In genomic region chr9:121607434-121608248, GRCh38 we compare ENCODE assay signal across 11 cellular contexts. TPM values are rescaled to one million over a fixed set of nuclear protein-coding genes. Genes with fewer than 3 reads are reported as not detected.
A peak's percentile ranks its signal among the peaks of the same experiment; 100 is the strongest.
DNase-seq lines count a peak whose midpoint lies in the region; ATAC-seq, FAIRE-seq and TF ChIP-seq lines count a peak whose summit lies in the region.
"Had no signal": no experiment of that assay in that cellular context is flagged by ENCODE, and none has a peak within 500 bp of the region (broad histone marks: within the 10 kb centered on the region; RNA-seq: fewer than 3 reads in every experiment).

No MANE protein-coding gene starts in this region.

- H3K27me3 ChIP-seq in lower lobe of right lung (ENCODE audit: low read depth) (no peaks in the 10 kb centered on the region), ovary (no peaks in the 10 kb centered on the region)

- no peak for FAIRE-seq in GM12892 (lab: Jason Lieb, UNC)

- intact Hi-C loops in lower lobe of right lung (cut with DNase I), result no loop called here
- intact Hi-C loops in ovary (cut with DNase I), result loop anchor here in 1 of 4 donors (10.0 kb wide), 1 partner anchor 53 kb away; no protein-coding TSS in a partner anchor

- no peak for TF ChIP-seq EP300 in ovary (IDR thresholded peaks at IDR 0.05)

- no peak for TF ChIP-seq CTCF in AG04449 (IDR thresholded peaks at IDR 0.05; ENCODE audit: insufficient read depth, low read length, missing control alignments)
- no peak for TF ChIP-seq CTCF in cardiac fibroblast (IDR thresholded peaks at IDR 0.05; ENCODE audit: low read depth, low read length)
- no peak for TF ChIP-seq CTCF in lower lobe of right lung (IDR thresholded peaks at IDR 0.05)
- no peak for TF ChIP-seq CTCF in ovary (IDR thresholded peaks at IDR 0.05)

- TF ChIP-seq POLR2A in GM12892 (IDR thresholded peaks at IDR 0.05; ENCODE audit: low read depth, low read length) (no peak), ovary (IDR thresholded peaks at IDR 0.05) (no peak)

- H3K27ac ChIP-seq in lower lobe of right lung, result peak overlapping the region; percentile 24
- no peak overlapping the region for H3K27ac ChIP-seq in ovary
- H3K27ac ChIP-seq: SK-N-MC had no signal

- DNase-seq in AG04449 (ENCODE audit: low read depth, low spot score) (peak; percentile 37), LHCN-M2 (ENCODE audit: low read depth) (peak; percentile 21), cardiac fibroblast (ENCODE audit: low read depth in 2 of 2) (peak; percentile 28 to 49), lower lobe of right lung (no peak), GM12892 (ENCODE audit: insufficient read length) (no peak), ovary (no peak), cerebellar nuclear complex (lab: John Stamatoyannopoulos, UW) (no peak)
- DNase-seq: CD8-positive, alpha-beta T cell; stimulated activated naive CD8-positive, alpha-beta T cell treated with anti-CD3 and anti-CD28 coated beads, Interleukin-15, Interleukin-2, amounts not matched to agents 100 U/mL and 50 U/mL, for 24 hours had no signal

- H3K4me3 ChIP-seq in AG04449 (ENCODE audit: low read depth, low read length) (peak overlapping the region; percentile 12; the same call in 1 of the 2 replicates), cardiac fibroblast (replicated peaks in 1 of 2; ENCODE audit: low read depth in 2 of 2, low read length in 2 of 2) (no peak overlapping the region), lower lobe of right lung (no peak overlapping the region), ovary (no peak overlapping the region)
- H3K4me3 ChIP-seq: SK-N-MC had no signal

- H3K9me3 ChIP-seq in lower lobe of right lung, result no peaks in the 10 kb centered on the region
- no peaks in the 10 kb centered on the region for H3K9me3 ChIP-seq in ovary

- WGBS in ovary, 3 donors, result 63 to 78% (median 74%) methylated on average over 13 of the region's 13 CpGs

- H3K4me1 ChIP-seq in lower lobe of right lung (peaks cover 44% of the 10 kb centered on the region), ovary (ENCODE audit: insufficient read depth) (peaks cover 2% of the 10 kb centered on the region)

- CTCF ChIA-PET in AG04449 (lab: Yijun Ruan, JAX), result interaction anchor here (1.0 to 1.6 kb wide), 3 partner anchors 9 to 61 kb away, joined by 3 to 5 read pairs (median 3); no protein-coding TSS in a partner anchor

- ATAC-seq in lower lobe of right lung, result no peak
- no peak for ATAC-seq in GM21447 (IDR thresholded peaks at IDR 0.05; ENCODE audit: unreplicated experiment)
- ATAC-seq: CD8-positive, alpha-beta T cell; stimulated activated naive CD8-positive, alpha-beta T cell treated with anti-CD3 and anti-CD28 coated beads, Interleukin-15, Interleukin-2, amounts not matched to agents 100 U/mL and 50 U/mL, for 24 hours had no signal

- no peaks in the 10 kb centered on the region for H3K36me3 ChIP-seq in lower lobe of right lung
- H3K36me3 ChIP-seq in ovary, result no peaks in the 10 kb centered on the region

- POLR2A ChIA-PET in AG04449 (lab: Yijun Ruan, JAX), result no interaction called here

RNA-seq across cellular contexts. Expression of gene DAB2IP, which starts 43.8 kb away (rescaled TPM):
- 4.0 and 4.4 TPM in 2 replicates for total RNA-seq in LHCN-M2 (2014; rRNA removed)
- polyA plus RNA-seq in LHCN-M2 (2012), result 3.9 TPM
- total RNA-seq in lower lobe of right lung, result 54.1 TPM
- 0.13 TPM for polyA plus RNA-seq in GM12892 (2012; ENCODE audit: missing spikeins)
- total RNA-seq in ovary, result 10 to 100 TPM; 24.3 to 95.0 (median 78.7) TPM
- polyA plus RNA-seq in ovary, result 10 to 100 TPM in 1 of 2 donors, 1 to 10 TPM in 1; 9.3 to 29.3 TPM

Comparison
In these comparisons a context has a peak if more than half of its experiments do, and no peak if none do; other contexts are left out.
1. DNase-seq: peak in AG04449 (single experiment), LHCN-M2 (single experiment) and cardiac fibroblast (2 of 2); none in lower lobe of right lung (single experiment), GM12892 (single experiment), ovary (0 of 5) and cerebellar nuclear complex (0 of 2).